Comparison of ENCODE assay signal across 1 cellular context in the genomic region with DNA sequence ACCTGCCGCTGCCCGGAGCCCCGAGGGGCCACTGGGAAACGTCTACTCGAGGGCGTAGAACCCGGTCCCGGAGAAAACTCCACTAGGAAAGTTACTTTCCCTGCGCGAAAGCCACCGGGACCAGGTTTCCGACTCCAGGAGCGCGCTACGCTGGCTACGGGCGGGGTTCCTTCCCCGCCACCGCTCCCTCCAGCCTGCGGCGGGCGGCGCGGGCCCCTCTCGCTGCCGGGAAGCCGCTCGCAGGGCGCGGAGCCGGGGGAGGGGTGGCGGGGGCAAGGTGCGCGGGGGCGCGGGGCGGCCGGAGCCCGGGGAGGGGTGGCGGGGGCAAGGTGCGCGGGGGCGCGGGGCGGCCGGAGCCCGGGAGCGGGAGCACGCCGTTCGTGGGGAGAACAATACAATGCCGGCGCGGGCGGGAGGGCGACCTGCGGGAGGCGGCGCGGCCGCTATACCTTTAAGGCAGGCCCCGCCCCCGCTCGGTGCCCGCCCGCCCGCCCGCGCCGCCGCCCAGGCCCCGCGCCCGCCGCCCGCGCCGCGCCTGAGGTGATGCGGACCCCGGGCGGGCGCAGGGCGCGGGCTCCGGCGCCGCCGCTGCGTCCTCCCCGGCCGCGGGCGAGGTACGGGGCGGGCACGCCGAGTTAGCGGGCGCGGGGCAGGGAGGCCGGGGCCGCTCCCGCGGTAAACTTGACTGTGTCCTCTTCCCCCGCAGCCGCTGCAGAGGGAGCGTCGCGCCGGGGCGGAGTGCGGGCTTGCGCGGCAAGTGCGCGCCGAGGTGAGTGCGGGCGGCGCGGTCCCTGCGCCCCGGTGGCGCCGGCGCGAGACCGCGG.
TF ChIP-seq lines count a peak whose summit lies in the region.

No MANE protein-coding gene starts in this region.

TF ChIP-seq in H1, 55 proteins besides CTCF, POLR2A, EP300 and RAD21 (continued from another document):
- TF ChIP-seq, protein P1, sequence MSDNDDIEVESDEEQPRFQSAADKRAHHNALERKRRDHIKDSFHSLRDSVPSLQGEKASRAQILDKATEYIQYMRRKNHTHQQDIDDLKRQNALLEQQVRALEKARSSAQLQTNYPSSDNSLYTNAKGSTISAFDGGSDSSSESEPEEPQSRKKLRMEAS (IDR thresholded peaks at IDR 0.05) = no peak
- TF ChIP-seq SRF (IDR thresholded peaks at IDR 0.05; ENCODE audit: low read depth, low read length) = no peak
- peak; percentile 36; the same call in 1 of the 2 replicates for TF ChIP-seq PHF8 (conservative IDR thresholded peaks at IDR 0.05; ENCODE audit: low read depth, low read length)
- no peak for TF ChIP-seq SAP30 (IDR thresholded peaks at IDR 0.05; ENCODE audit: insufficient read depth, insufficient replicate concordance, low read length)
- TF ChIP-seq EZH2 (IDR thresholded peaks at IDR 0.05; ENCODE audit: low read depth, low read length, severe bottlenecking) = no peak
- TF ChIP-seq CHD1 (IDR thresholded peaks at IDR 0.05; ENCODE audit: low read depth, low read length) = no peak
- no peak for TF ChIP-seq SIX5 (IDR thresholded peaks at IDR 0.05; ENCODE audit: low read depth, low read length)
- TF ChIP-seq ZNF274 (IDR thresholded peaks at IDR 0.05; ENCODE audit: borderline replicate concordance, extremely low read depth, low read length) = no peak
- no peak for TF ChIP-seq CBX8 (IDR thresholded peaks at IDR 0.05; ENCODE audit: borderline replicate concordance, low read depth, low read length)
- TF ChIP-seq, protein P2, sequence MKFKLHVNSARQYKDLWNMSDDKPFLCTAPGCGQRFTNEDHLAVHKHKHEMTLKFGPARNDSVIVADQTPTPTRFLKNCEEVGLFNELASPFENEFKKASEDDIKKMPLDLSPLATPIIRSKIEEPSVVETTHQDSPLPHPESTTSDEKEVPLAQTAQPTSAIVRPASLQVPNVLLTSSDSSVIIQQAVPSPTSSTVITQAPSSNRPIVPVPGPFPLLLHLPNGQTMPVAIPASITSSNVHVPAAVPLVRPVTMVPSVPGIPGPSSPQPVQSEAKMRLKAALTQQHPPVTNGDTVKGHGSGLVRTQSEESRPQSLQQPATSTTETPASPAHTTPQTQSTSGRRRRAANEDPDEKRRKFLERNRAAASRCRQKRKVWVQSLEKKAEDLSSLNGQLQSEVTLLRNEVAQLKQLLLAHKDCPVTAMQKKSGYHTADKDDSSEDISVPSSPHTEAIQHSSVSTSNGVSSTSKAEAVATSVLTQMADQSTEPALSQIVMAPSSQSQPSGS (IDR thresholded peaks at IDR 0.05; ENCODE audit: low read length) = no peak
- TF ChIP-seq BACH1 (IDR thresholded peaks at IDR 0.05; ENCODE audit: low read length) = no peak
- TF ChIP-seq CBX5 (IDR thresholded peaks at IDR 0.05; ENCODE audit: low read depth, low read length) = no peak
- TF ChIP-seq JUN (IDR thresholded peaks at IDR 0.05; ENCODE audit: low read depth, low read length) = no peak
- TF ChIP-seq RXRA (IDR thresholded peaks at IDR 0.05; ENCODE audit: insufficient read depth, low read depth, low read length) = no peak
- no peak; the same call in 1 of the 2 replicates for TF ChIP-seq SUZ12 (IDR thresholded peaks at IDR 0.05; ENCODE audit: low read length)
- TF ChIP-seq, protein P3, sequence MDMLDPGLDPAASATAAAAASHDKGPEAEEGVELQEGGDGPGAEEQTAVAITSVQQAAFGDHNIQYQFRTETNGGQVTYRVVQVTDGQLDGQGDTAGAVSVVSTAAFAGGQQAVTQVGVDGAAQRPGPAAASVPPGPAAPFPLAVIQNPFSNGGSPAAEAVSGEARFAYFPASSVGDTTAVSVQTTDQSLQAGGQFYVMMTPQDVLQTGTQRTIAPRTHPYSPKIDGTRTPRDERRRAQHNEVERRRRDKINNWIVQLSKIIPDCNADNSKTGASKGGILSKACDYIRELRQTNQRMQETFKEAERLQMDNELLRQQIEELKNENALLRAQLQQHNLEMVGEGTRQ (IDR thresholded peaks at IDR 0.05; ENCODE audit: low read length) = no peak
- no peak for TF ChIP-seq TEAD4 (IDR thresholded peaks at IDR 0.05; ENCODE audit: low read depth, low read length)
- no peak for TF ChIP-seq HDAC2 (IDR thresholded peaks at IDR 0.05; ENCODE audit: borderline replicate concordance in 1 of 2, low read depth in 2 of 2, low read length in 2 of 2)
- no peak for TF ChIP-seq NRF1 (IDR thresholded peaks at IDR 0.05; ENCODE audit: low read depth, low read length)
- TF ChIP-seq JUND (IDR thresholded peaks at IDR 0.05; ENCODE audit: low read length) = no peak
- TF ChIP-seq EGR1 (IDR thresholded peaks at IDR 0.05; ENCODE audit: borderline replicate concordance, low read depth, low read length) = no peak
- TF ChIP-seq, protein P4, sequence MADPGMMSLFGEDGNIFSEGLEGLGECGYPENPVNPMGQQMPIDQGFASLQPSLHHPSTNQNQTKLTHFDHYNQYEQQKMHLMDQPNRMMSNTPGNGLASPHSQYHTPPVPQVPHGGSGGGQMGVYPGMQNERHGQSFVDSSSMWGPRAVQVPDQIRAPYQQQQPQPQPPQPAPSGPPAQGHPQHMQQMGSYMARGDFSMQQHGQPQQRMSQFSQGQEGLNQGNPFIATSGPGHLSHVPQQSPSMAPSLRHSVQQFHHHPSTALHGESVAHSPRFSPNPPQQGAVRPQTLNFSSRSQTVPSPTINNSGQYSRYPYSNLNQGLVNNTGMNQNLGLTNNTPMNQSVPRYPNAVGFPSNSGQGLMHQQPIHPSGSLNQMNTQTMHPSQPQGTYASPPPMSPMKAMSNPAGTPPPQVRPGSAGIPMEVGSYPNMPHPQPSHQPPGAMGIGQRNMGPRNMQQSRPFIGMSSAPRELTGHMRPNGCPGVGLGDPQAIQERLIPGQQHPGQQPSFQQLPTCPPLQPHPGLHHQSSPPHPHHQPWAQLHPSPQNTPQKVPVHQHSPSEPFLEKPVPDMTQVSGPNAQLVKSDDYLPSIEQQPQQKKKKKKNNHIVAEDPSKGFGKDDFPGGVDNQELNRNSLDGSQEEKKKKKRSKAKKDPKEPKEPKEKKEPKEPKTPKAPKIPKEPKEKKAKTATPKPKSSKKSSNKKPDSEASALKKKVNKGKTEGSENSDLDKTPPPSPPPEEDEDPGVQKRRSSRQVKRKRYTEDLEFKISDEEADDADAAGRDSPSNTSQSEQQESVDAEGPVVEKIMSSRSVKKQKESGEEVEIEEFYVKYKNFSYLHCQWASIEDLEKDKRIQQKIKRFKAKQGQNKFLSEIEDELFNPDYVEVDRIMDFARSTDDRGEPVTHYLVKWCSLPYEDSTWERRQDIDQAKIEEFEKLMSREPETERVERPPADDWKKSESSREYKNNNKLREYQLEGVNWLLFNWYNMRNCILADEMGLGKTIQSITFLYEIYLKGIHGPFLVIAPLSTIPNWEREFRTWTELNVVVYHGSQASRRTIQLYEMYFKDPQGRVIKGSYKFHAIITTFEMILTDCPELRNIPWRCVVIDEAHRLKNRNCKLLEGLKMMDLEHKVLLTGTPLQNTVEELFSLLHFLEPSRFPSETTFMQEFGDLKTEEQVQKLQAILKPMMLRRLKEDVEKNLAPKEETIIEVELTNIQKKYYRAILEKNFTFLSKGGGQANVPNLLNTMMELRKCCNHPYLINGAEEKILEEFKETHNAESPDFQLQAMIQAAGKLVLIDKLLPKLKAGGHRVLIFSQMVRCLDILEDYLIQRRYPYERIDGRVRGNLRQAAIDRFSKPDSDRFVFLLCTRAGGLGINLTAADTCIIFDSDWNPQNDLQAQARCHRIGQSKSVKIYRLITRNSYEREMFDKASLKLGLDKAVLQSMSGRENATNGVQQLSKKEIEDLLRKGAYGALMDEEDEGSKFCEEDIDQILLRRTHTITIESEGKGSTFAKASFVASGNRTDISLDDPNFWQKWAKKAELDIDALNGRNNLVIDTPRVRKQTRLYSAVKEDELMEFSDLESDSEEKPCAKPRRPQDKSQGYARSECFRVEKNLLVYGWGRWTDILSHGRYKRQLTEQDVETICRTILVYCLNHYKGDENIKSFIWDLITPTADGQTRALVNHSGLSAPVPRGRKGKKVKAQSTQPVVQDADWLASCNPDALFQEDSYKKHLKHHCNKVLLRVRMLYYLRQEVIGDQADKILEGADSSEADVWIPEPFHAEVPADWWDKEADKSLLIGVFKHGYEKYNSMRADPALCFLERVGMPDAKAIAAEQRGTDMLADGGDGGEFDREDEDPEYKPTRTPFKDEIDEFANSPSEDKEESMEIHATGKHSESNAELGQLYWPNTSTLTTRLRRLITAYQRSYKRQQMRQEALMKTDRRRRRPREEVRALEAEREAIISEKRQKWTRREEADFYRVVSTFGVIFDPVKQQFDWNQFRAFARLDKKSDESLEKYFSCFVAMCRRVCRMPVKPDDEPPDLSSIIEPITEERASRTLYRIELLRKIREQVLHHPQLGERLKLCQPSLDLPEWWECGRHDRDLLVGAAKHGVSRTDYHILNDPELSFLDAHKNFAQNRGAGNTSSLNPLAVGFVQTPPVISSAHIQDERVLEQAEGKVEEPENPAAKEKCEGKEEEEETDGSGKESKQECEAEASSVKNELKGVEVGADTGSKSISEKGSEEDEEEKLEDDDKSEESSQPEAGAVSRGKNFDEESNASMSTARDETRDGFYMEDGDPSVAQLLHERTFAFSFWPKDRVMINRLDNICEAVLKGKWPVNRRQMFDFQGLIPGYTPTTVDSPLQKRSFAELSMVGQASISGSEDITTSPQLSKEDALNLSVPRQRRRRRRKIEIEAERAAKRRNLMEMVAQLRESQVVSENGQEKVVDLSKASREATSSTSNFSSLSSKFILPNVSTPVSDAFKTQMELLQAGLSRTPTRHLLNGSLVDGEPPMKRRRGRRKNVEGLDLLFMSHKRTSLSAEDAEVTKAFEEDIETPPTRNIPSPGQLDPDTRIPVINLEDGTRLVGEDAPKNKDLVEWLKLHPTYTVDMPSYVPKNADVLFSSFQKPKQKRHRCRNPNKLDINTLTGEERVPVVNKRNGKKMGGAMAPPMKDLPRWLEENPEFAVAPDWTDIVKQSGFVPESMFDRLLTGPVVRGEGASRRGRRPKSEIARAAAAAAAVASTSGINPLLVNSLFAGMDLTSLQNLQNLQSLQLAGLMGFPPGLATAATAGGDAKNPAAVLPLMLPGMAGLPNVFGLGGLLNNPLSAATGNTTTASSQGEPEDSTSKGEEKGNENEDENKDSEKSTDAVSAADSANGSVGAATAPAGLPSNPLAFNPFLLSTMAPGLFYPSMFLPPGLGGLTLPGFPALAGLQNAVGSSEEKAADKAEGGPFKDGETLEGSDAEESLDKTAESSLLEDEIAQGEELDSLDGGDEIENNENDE (IDR thresholded peaks at IDR 0.05; ENCODE audit: insufficient replicate concordance, low read length) = no peak
- peak; percentile 27 for TF ChIP-seq E2F6 (IDR thresholded peaks at IDR 0.05)
- TF ChIP-seq POU5F1 (IDR thresholded peaks at IDR 0.05; ENCODE audit: low read depth, low read length) = no peak
- TF ChIP-seq SP2 (IDR thresholded peaks at IDR 0.05; ENCODE audit: low read length) = no peak
- TF ChIP-seq CEBPB (IDR thresholded peaks at IDR 0.05; ENCODE audit: low read depth, low read length) = no peak
- no peak for TF ChIP-seq SP4 (IDR thresholded peaks at IDR 0.05; ENCODE audit: low read length)
- no peak for TF ChIP-seq RNF2 (IDR thresholded peaks at IDR 0.05; ENCODE audit: borderline replicate concordance, low read depth, low read length, missing control alignments, poor library complexity, severe bottlenecking)
- TF ChIP-seq SP1 (IDR thresholded peaks at IDR 0.05; ENCODE audit: low read depth, low read length) = no peak
- TF ChIP-seq POLR2AphosphoS5 (IDR thresholded peaks at IDR 0.05; ENCODE audit: low read depth, low read length) = no peak
- TF ChIP-seq ASH2L (IDR thresholded peaks at IDR 0.05; ENCODE audit: low read length) = peak; percentile 6
- TF ChIP-seq NANOG (IDR thresholded peaks at IDR 0.05; ENCODE audit: insufficient read depth, low read depth, low read length, poor library complexity, severe bottlenecking) = no peak
- TF ChIP-seq MAFK (IDR thresholded peaks at IDR 0.05; ENCODE audit: low read depth, low read length) = no peak
- TF ChIP-seq HDAC6 (IDR thresholded peaks at IDR 0.05; ENCODE audit: low read depth, low read length) = no peak
- TF ChIP-seq CREB1 (IDR thresholded peaks at IDR 0.05) = peak; percentile 46; the same call in 1 of the 2 replicates
- peak; percentile 42 for TF ChIP-seq KDM4A (IDR thresholded peaks at IDR 0.05; ENCODE audit: low read depth, low read length, severe bottlenecking)
- no peak for TF ChIP-seq FOSL1 (IDR thresholded peaks at IDR 0.05; ENCODE audit: insufficient read depth, low read depth, low read length)
- no peak for TF ChIP-seq KDM5A (IDR thresholded peaks at IDR 0.05; ENCODE audit: low read length)
- peak; percentile 29; the same call in 1 of the 2 replicates for TF ChIP-seq TAF1 (IDR thresholded peaks at IDR 0.05; ENCODE audit: low read depth, low read length)
- TF ChIP-seq GABPA (IDR thresholded peaks at IDR 0.05; ENCODE audit: borderline replicate concordance, insufficient read depth, low read length) = 0 out of 2 replicates have a peak, but pooled peaks have one; percentile 31
- no peak for TF ChIP-seq CTBP2 (IDR thresholded peaks at IDR 0.05; ENCODE audit: borderline replicate concordance, insufficient read depth, insufficient read length, low read length)
- no peak for TF ChIP-seq ATF3 (IDR thresholded peaks at IDR 0.05; ENCODE audit: insufficient read depth, low read depth, low read length)
- TF ChIP-seq YY1 (IDR thresholded peaks at IDR 0.05; ENCODE audit: low read depth, low read length) = no peak
- TF ChIP-seq TBP (IDR thresholded peaks at IDR 0.05; ENCODE audit: low read depth, low read length) = no peak; the same call in 1 of the 2 replicates
- TF ChIP-seq SIRT6 (IDR thresholded peaks at IDR 0.05; ENCODE audit: low read length) = no peak
- TF ChIP-seq TCF12 (IDR thresholded peaks at IDR 0.05; ENCODE audit: low read depth, low read length) = no peak
- TF ChIP-seq RFX5 (IDR thresholded peaks at IDR 0.05; ENCODE audit: borderline replicate concordance, low read depth, low read length) = no peak
- TF ChIP-seq BRCA1 (IDR thresholded peaks at IDR 0.05; ENCODE audit: low read depth, low read length) = no peak
- TF ChIP-seq CHD2 (IDR thresholded peaks at IDR 0.05; ENCODE audit: low read length) = no peak
- TF ChIP-seq RBBP5 (IDR thresholded peaks at IDR 0.05; ENCODE audit: borderline replicate concordance, low read depth, low read length) = no peak; the same call in 1 of the 2 replicates
- no peak for TF ChIP-seq SIN3A (conservative IDR thresholded peaks at IDR 0.05 in 1 of 2, IDR thresholded peaks at IDR 0.05 in 1 of 2; ENCODE audit: low read depth in 1 of 2, low read length in 2 of 2)
- TF ChIP-seq GTF2F1 (IDR thresholded peaks at IDR 0.05; ENCODE audit: borderline replicate concordance, low read depth, low read length) = no peak
